In the genomic region with DNA sequence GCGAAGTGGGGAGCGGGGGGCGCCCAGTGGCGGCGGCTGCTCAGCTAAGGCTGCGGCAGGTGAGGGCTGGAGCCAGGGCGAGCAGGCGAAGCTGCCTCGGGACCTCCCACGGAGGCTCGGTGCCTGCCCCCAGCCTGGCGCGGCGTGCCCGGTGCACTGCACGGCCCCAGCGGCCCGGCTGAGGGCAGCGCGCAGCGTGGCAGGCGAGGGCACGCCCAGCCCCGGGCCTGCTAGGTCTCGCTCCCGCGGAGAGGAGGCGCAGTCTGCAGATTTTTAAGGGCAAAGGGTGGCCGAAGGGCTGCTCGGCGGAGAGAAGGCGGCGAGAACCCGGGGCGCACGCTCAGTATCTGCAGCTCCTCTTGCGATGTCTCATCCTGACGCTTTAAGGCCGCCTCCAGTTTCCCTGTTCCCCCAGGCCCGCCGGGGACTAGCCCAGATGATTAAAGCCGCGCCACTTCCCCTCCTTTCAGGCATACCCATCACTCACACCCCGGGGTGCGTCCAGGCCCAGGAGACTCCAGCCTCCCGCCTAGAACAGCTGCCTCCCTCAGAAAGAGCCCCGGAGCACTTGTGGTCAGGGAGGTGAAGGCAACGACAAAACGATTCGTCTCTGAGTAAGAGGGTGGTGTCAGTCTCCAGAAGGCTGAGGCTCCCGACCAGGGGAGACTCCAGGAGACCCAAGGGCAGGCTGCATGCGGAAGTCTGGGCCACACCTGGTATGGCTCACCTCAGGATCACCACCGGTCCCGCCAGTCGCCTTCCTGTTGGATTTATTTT, we compare ENCODE assay signal across 8 cellular contexts. TPM values are rescaled to one million over a fixed set of nuclear protein-coding genes. Genes with fewer than 3 reads are reported as not detected.
DNase-seq lines count a peak whose midpoint lies in the region; ATAC-seq and TF ChIP-seq lines count a peak whose summit lies in the region.

A gene with protein sequence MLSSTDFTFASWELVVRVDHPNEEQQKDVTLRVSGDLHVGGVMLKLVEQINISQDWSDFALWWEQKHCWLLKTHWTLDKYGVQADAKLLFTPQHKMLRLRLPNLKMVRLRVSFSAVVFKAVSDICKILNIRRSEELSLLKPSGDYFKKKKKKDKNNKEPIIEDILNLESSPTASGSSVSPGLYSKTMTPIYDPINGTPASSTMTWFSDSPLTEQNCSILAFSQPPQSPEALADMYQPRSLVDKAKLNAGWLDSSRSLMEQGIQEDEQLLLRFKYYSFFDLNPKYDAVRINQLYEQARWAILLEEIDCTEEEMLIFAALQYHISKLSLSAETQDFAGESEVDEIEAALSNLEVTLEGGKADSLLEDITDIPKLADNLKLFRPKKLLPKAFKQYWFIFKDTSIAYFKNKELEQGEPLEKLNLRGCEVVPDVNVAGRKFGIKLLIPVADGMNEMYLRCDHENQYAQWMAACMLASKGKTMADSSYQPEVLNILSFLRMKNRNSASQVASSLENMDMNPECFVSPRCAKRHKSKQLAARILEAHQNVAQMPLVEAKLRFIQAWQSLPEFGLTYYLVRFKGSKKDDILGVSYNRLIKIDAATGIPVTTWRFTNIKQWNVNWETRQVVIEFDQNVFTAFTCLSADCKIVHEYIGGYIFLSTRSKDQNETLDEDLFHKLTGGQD (minus strand): TSS at position 158 of the 777 bp plus-strand sequence. CDS start 3,476 bp downstream, outside the sequence.

- H3K9ac ChIP-seq in parathyroid adenoma = peak within 1 kb of the TSS; percentile 40

- no peaks in the 10 kb centered on the region for H3K9me3 Mint-ChIP-seq in activated naive CD4-positive, alpha-beta T cell treated with anti-CD3 and anti-CD28 coated beads for 36 hours

- no peaks in the 10 kb centered on the region for H3K36me3 ChIP-seq in parathyroid adenoma (ENCODE audit: control insufficient read depth, insufficient read depth, low read length)

- H3K27me3 Mint-ChIP-seq in activated naive CD4-positive, alpha-beta T cell treated with anti-CD3 and anti-CD28 coated beads for 36 hours (ENCODE audit: low read depth) = peaks cover 38% of the 10 kb centered on the region

- ATAC-seq in HG02943 (IDR thresholded peaks at IDR 0.05; ENCODE audit: low read depth, unreplicated experiment) = peak; percentile 69
- no peak for ATAC-seq in HG02571 (IDR thresholded peaks at IDR 0.05; ENCODE audit: unreplicated experiment)

- no peaks in the 10 kb centered on the region for H3K79me2 ChIP-seq in parathyroid adenoma

- H3K36me3 Mint-ChIP-seq in activated naive CD4-positive, alpha-beta T cell treated with anti-CD3 and anti-CD28 coated beads for 36 hours (ENCODE audit: low read depth) = no peaks in the 10 kb centered on the region

- peak within 1 kb of the TSS; percentile 51 for H3K4me3 Mint-ChIP-seq in activated naive CD4-positive, alpha-beta T cell treated with anti-CD3 and anti-CD28 coated beads for 36 hours

- peak; percentile 37 for TF ChIP-seq CTCF in parathyroid adenoma (IDR thresholded peaks at IDR 0.05)

- CTCF ChIA-PET in activated naive CD4-positive, alpha-beta T cell treated with anti-CD3 and anti-CD28 coated beads for 36 hours (lab: Charles Lee) = interaction anchor here (1.0 kb wide), 1 partner anchor 20 kb away, joined by 3 read pairs; no protein-coding TSS in a partner anchor

- peak within 1 kb of the TSS; percentile 97 for H3K4me2 ChIP-seq in parathyroid adenoma (ENCODE audit: low read length)

- H3K27me3 ChIP-seq in parathyroid adenoma (ENCODE audit: control insufficient read depth, insufficient read depth, low read length) = no peaks in the 10 kb centered on the region

- DNase-seq in NCI-H82 (lab: John Stamatoyannopoulos, UW) (peak; percentile 44), NCI-H82 treated with DMSO at 0.1 percent for 48 hours (lab: John Stamatoyannopoulos, UW; ENCODE audit: unreplicated experiment) (no peak), NCI-H510A (lab: John Stamatoyannopoulos, UW) (peak; percentile 86), head of caudate nucleus (peak; percentile 14 to 86 (median 66))
- DNase-seq in activated naive CD4-positive, alpha-beta T cell treated with anti-CD3 and anti-CD28 coated beads for 36 hours = peak; percentile 54

- no peaks in the 10 kb centered on the region for H3K9me3 ChIP-seq in parathyroid adenoma (ENCODE audit: control insufficient read depth, low read length)

- no peak within 1 kb of the TSS for H3K27ac Mint-ChIP-seq in activated naive CD4-positive, alpha-beta T cell treated with anti-CD3 and anti-CD28 coated beads for 36 hours

- peak within 1 kb of the TSS; percentile 86 for H3K27ac ChIP-seq in parathyroid adenoma

- intact Hi-C loops in activated naive CD4-positive, alpha-beta T cell treated with anti-CD3 and anti-CD28 coated beads for 36 hours (cut with micrococcal nuclease) = no loop called here
- intact Hi-C loops in head of caudate nucleus (cut with DNase I) = no loop called here

- peaks cover 2% of the 10 kb centered on the region for H3K4me1 Mint-ChIP-seq in activated naive CD4-positive, alpha-beta T cell treated with anti-CD3 and anti-CD28 coated beads for 36 hours (ENCODE audit: low read depth)

- H2AFZ ChIP-seq in parathyroid adenoma = peak within 1 kb of the TSS; percentile 99

- H3K4me3 ChIP-seq in parathyroid adenoma (ENCODE audit: low read depth, low read length) = peak within 1 kb of the TSS; percentile 70

- peaks cover 4% of the 10 kb centered on the region for H3K4me1 ChIP-seq in parathyroid adenoma

RNA-seq across cellular contexts. Expression of the gene that starts here (rescaled TPM):
- under 1 TPM; 0.12 to 0.14 TPM for total RNA-seq in activated naive CD4-positive, alpha-beta T cell treated with anti-CD3 and anti-CD28 coated beads for 36 hours

Comparison
In these comparisons a context has a peak if more than half of its experiments do, and no peak if none do; other contexts are left out.
1. Peak in DNase-seq in activated naive CD4-positive, alpha-beta T cell treated with anti-CD3 and anti-CD28 coated beads for 36 hours; RNA of the gene not detected or under 1 TPM.